34 cellular contexts compared by ENCODE assay signal in genomic region chr6:120576061-120576460, GRCh38.
"Had no signal": no experiment of that assay in that cellular context is flagged by ENCODE, and none has a peak within 500 bp of the region (broad histone marks: within the 10 kb centered on the region; RNA-seq: fewer than 3 reads in every experiment).

No MANE protein-coding gene starts in this region.

- FAIRE-seq: astrocyte, bronchial epithelial cell had no signal

- ATAC-seq: activated naive CD4-positive, alpha-beta T cell treated with anti-CD3 and anti-CD28 coated beads, Interleukin-2, amount 50 U/mL, for 72 hours; activated naive CD8-positive, alpha-beta T cell treated with anti-CD3 and anti-CD28 coated beads, Interleukin-2, amount 50 U/mL, for 24 hours; activated T-cell treated with anti-CD3 and anti-CD28 coated beads, Interleukin-2, amount 50 U/mL, for 4 hours; activated T-cell treated with anti-CD3 and anti-CD28 coated beads, Interleukin-2, amount 50 U/mL, for 72 hours; activated T-helper 17 cell treated with anti-CD3 and anti-CD28 coated beads, Interleukin-2, amount 50 U/mL, for 72 hours; body of pancreas had no signal

- H3K4me3 ChIP-seq: adrenal gland, ascending aorta, body of pancreas, breast epithelium, cardiac muscle cell had no signal

- H3K4me1 ChIP-seq: adrenal gland, ascending aorta, body of pancreas, breast epithelium had no signal

- H3K27ac ChIP-seq: adrenal gland, ascending aorta, body of pancreas, brain microvascular endothelial cell, breast epithelium, cardiac muscle cell had no signal

- DNase-seq: activated effector memory CD4-positive, alpha-beta T cell treated with anti-CD3 and anti-CD28 coated beads, Interleukin-2, amount 50 U/mL, for 16 hours; activated effector memory CD4-positive, alpha-beta T cell treated with Interleukin-2 at 50 U/mL for 16 hours; activated gamma-delta T cell; activated gamma-delta T cell treated with Interleukin-2 at 50 U/mL for 16 hours; activated naive CD4-positive, alpha-beta T cell; activated naive CD4-positive, alpha-beta T cell treated with anti-CD3 and anti-CD28 coated beads for 36 hours; activated naive CD4-positive, alpha-beta T cell treated with anti-CD3 and anti-CD28 coated beads, Interleukin-2, amount 10 ng/mL, durations not matched to agents 7 days and 5 days; activated naive CD4-positive, alpha-beta T cell treated with anti-CD3 and anti-CD28 coated beads, Interleukin-2, amount 50 U/mL, for 16 hours; activated naive CD4-positive, alpha-beta T cell treated with Interleukin-2 at 50 U/mL for 16 hours; activated naive CD8-positive, alpha-beta T cell treated with anti-CD3 and anti-CD28 coated beads for 36 hours; activated naive CD8-positive, alpha-beta T cell treated with anti-CD3 and anti-CD28 coated beads, Interleukin-2, amount 10 ng/mL, durations not matched to agents 7 days and 5 days; activated naive CD8-positive, alpha-beta T cell treated with anti-CD3 and anti-CD28 coated beads, Interleukin-2, amount 50 U/mL, for 24 hours; activated T-cell treated with anti-CD3 and anti-CD28 coated beads, Interleukin-2, amount 50 U/mL, for 1 hour; activated T-cell treated with anti-CD3 and anti-CD28 coated beads, Interleukin-2, amount 50 U/mL, for 24 hours; activated T-cell treated with anti-CD3 and anti-CD28 coated beads, Interleukin-2, amount 50 U/mL, for 4 hours; activated T-cell treated with anti-CD3 and anti-CD28 coated beads, Interleukin-2, amount 50 U/mL, for 48 hours; activated T-cell treated with anti-CD3 and anti-CD28 coated beads, Interleukin-2, amount 50 U/mL, for 72 hours; adrenal gland; amniotic stem cell; amygdala; anterior cingulate cortex; aorta; body of pancreas; brain microvascular endothelial cell; caudate nucleus; central memory CD4-positive, alpha-beta T cell; cerebellar nuclear complex had no signal

- H3K36me3 ChIP-seq: adrenal gland, ascending aorta, brain microvascular endothelial cell, breast epithelium, cardiac muscle cell had no signal

- H3K27me3 ChIP-seq: adrenal gland, ascending aorta, body of pancreas, brain microvascular endothelial cell, breast epithelium, cardiac muscle cell had no signal

- H3K9me3 ChIP-seq: adrenal gland, ascending aorta, body of pancreas, breast epithelium had no signal
